9 cellular contexts compared by ENCODE assay signal in the genomic region with DNA sequence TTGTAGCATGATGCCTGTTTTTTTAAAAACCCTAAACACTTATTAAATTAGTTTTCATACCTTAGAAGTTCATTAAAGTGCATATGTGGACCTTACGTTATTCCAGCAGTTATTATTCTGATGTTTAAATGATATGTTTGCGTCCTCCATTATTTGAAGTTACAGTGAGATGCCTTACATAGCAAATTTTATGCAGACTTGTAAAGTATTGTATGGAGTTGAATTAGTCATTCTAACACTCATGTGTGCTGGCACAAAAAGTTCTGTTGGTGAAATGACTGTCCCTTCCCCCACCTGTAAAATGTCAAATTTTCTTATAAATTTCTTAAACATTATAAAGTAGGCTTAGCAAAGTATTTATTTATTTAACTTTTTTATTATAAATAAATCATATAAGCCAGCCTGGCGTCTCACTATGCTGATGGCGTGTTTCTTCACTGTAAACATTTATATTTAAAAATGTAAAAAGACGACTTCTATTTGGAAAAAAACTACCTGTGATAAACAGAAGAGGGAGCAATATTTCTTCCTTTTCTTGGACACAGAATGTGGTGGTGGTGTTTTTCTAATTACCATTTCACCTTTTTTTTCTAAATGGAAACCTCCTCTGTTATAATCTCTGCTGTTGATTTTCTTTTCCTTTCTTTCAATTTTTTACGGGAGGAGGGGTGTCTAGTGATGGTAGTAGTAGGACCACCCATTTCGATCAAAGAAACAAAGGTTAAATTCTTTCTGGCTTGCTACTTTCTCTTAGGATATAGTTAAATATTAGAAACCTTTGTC.
DNase-seq lines count a peak whose midpoint lies in the region; ATAC-seq, FAIRE-seq and TF ChIP-seq lines count a peak whose summit lies in the region.
"Had no signal": no experiment of that assay in that cellular context is flagged by ENCODE, and none has a peak within 500 bp of the region (broad histone marks: within the 10 kb centered on the region; RNA-seq: fewer than 3 reads in every experiment).

No MANE protein-coding gene starts in this region.

- intact Hi-C loops in K562 (cut with micrococcal nuclease) (no loop called here), adrenal gland (cut with DNase I) (no loop called here)

- H3K9ac ChIP-seq in K562 (ENCODE audit: insufficient read depth in 1 of 2, low read depth in 2 of 2, low read length in 2 of 2), result no peak overlapping the region

- CTCF ChIA-PET in K562 (lab: Yijun Ruan, JAX; ENCODE audit: low intra/inter-chr PET ratio), result no interaction called here

- H3K4me2 ChIP-seq in K562 (ENCODE audit: insufficient read depth, low read length), result no peak overlapping the region

- in situ Hi-C loops in K562 (cut with MboI), result no loop called here

- no peaks in the 10 kb centered on the region for H3K9me3 ChIP-seq in K562 (replicated peaks; ENCODE audit: control insufficient read depth, insufficient read depth, low read depth, low read length)
- no peaks in the 10 kb centered on the region for H3K9me3 ChIP-seq in mesodermal cell (ENCODE audit: control insufficient read depth, low read length)
- H3K9me3 ChIP-seq in adrenal gland (replicated peaks in 1 of 3), result no peaks in the 10 kb centered on the region

- BruUV-seq in K562 (replicated peaks; lab: Mats Ljungman, UMichigan), result no TSS peak

- peak in 2 of 3 experiments; percentile 3 to 34; a peak in 3 of 6 replicates for TF ChIP-seq CTCF in K562 (IDR thresholded peaks at IDR 0.05 in 2 of 3, conservative IDR thresholded peaks at IDR 0.05 in 1 of 3; ENCODE audit: insufficient read depth in 2 of 3, low read depth in 1 of 3, low read length in 3 of 3)
- peak in 1 of 6 experiments; percentile 21 for TF ChIP-seq CTCF in adrenal gland (IDR thresholded peaks at IDR 0.05)

- peak; percentile 17 for DNase-seq in COLO829 (ENCODE audit: low spot score)
- DNase-seq in LHCN-M2 (ENCODE audit: low read depth), result peak; percentile 48
- peak in 1 of 4 experiments; percentile 4 for DNase-seq in K562 (ENCODE audit: extremely low read depth in 1 of 4, low spot score in 3 of 4)
- no peak for DNase-seq in adrenal gland
- no peak for DNase-seq in stimulated activated CD4-positive, alpha-beta T cell treated with anti-CD3 and anti-CD28 coated beads, Interleukin-2, amount 100 ng/mL, for 24 hours
- no peak for DNase-seq in activated naive CD4-positive, alpha-beta T cell treated with anti-CD3 and anti-CD28 coated beads, Interleukin-2, amount 50 U/mL, for 72 hours (ENCODE audit: low spot score in 2 of 2)
- DNase-seq: activated naive CD4-positive, alpha-beta T cell treated with anti-CD3 and anti-CD28 coated beads, Interleukin-2, amount 10 ng/mL, durations not matched to agents 7 days and 5 days had no signal

- H3K36me3 Mint-ChIP-seq in activated naive CD4-positive, alpha-beta T cell treated with anti-CD3 and anti-CD28 coated beads, Interleukin-2, amount 50 U/mL, for 72 hours, result no peaks in the 10 kb centered on the region
- H3K36me3 Mint-ChIP-seq: activated naive CD4-positive, alpha-beta T cell treated with anti-CD3 and anti-CD28 coated beads, Interleukin-2, amount 10 ng/mL, durations not matched to agents 7 days and 5 days had no signal

- TF ChIP-seq EP300 in K562 (IDR thresholded peaks at IDR 0.05; ENCODE audit: low read length), result no peak

- H4K20me1 ChIP-seq in K562 (replicated peaks; ENCODE audit: control insufficient read depth, insufficient read depth, low read length), result no peaks in the 10 kb centered on the region

- 2% methylated on average over 7 of the region's 7 CpGs for WGBS in K562 (ENCODE audit: insufficient coverage, low coverage, missing lambda C conversion rate)
- WGBS in mesodermal cell (ENCODE audit: insufficient coverage in 2 of 2), 2 experiments, result no CpG with 5 or more reads among the region's 7 CpGs
- 57 to 63% (median 60%) methylated on average over 7 of the region's 7 CpGs for WGBS in adrenal gland, 4 donors

- H3K27me3 ChIP-seq in K562 (ENCODE audit: control insufficient read depth in 2 of 2, insufficient read depth in 2 of 2, low read length in 2 of 2) (no peaks in the 10 kb centered on the region), adrenal gland (no peaks in the 10 kb centered on the region)

- no peak for ATAC-seq in K562
- no peak for ATAC-seq in GM19397 (IDR thresholded peaks at IDR 0.05; ENCODE audit: unreplicated experiment)
- ATAC-seq in activated naive CD4-positive, alpha-beta T cell treated with anti-CD3 and anti-CD28 coated beads, Interleukin-2, amount 50 U/mL, for 72 hours, result no peak

- POLR2A ChIA-PET in K562 (lab: Yijun Ruan, JAX), result no interaction called here

- no peaks in the 10 kb centered on the region for H3K9me1 ChIP-seq in K562 (ENCODE audit: control insufficient read depth, insufficient read depth, low read length)

- H3K27ac ChIP-seq in K562 (ENCODE audit: extremely low read depth, low read depth, low read length), result no peak overlapping the region
- H3K27ac ChIP-seq in mesodermal cell (ENCODE audit: low read depth, low read length, severe bottlenecking), result peak overlapping the region; percentile 64
- no peak overlapping the region for H3K27ac ChIP-seq in adrenal gland

- no peak for FAIRE-seq in K562 (lab: Jason Lieb, UNC)

- no peaks in the 10 kb centered on the region for H3K4me1 ChIP-seq in K562 (replicated peaks in 1 of 2; ENCODE audit: control insufficient read depth in 2 of 2, insufficient read depth in 2 of 2, low read length in 2 of 2)
- no peaks in the 10 kb centered on the region for H3K4me1 ChIP-seq in mesodermal cell (ENCODE audit: control insufficient read depth, insufficient read depth, low read length, poor library complexity, severe bottlenecking)
- no peaks in the 10 kb centered on the region for H3K4me1 ChIP-seq in adrenal gland (replicated peaks in 1 of 2)

- H3K36me3 ChIP-seq in K562 (ENCODE audit: control insufficient read depth, insufficient read depth, low read length), result no peaks in the 10 kb centered on the region
- no peaks in the 10 kb centered on the region for H3K36me3 ChIP-seq in mesodermal cell (ENCODE audit: control insufficient read depth, insufficient read depth, low read length)
- H3K36me3 ChIP-seq in adrenal gland (replicated peaks in 1 of 2), result no peaks in the 10 kb centered on the region

- H3K9me3 Mint-ChIP-seq in activated naive CD4-positive, alpha-beta T cell treated with anti-CD3 and anti-CD28 coated beads, Interleukin-2, amount 50 U/mL, for 72 hours, result no peaks in the 10 kb centered on the region
- H3K9me3 Mint-ChIP-seq: activated naive CD4-positive, alpha-beta T cell treated with anti-CD3 and anti-CD28 coated beads, Interleukin-2, amount 10 ng/mL, durations not matched to agents 7 days and 5 days had no signal

- TF ChIP-seq POLR2A in K562 (conservative IDR thresholded peaks at IDR 0.05) (no peak), adrenal gland (IDR thresholded peaks at IDR 0.05) (no peak)

- H3K27ac Mint-ChIP-seq in activated naive CD4-positive, alpha-beta T cell treated with anti-CD3 and anti-CD28 coated beads, Interleukin-2, amount 50 U/mL, for 72 hours, result no peak overlapping the region
- H3K27ac Mint-ChIP-seq: activated naive CD4-positive, alpha-beta T cell treated with anti-CD3 and anti-CD28 coated beads, Interleukin-2, amount 10 ng/mL, durations not matched to agents 7 days and 5 days had no signal

- no peak overlapping the region for H2AFZ ChIP-seq in K562 (ENCODE audit: low read depth, low read length)

- H3K4me3 ChIP-seq in K562 (no peak overlapping the region), mesodermal cell (ENCODE audit: extremely low read depth, insufficient read depth, low read length, poor library complexity, severe bottlenecking) (no peak overlapping the region), adrenal gland (no peak overlapping the region)

- no peaks in the 10 kb centered on the region for H3K79me2 ChIP-seq in K562 (ENCODE audit: control insufficient read depth, insufficient read depth, low read length)

- TF ChIP-seq RAD21 in K562 (CRISPR knock-in tag; conservative IDR thresholded peaks at IDR 0.05 in 1 of 2, IDR thresholded peaks at IDR 0.05 in 1 of 2), result peak; percentile 30 to 46; a peak in 3 of 4 replicates

TF ChIP-seq in K562, 482 proteins besides CTCF, POLR2A, EP300 and RAD21 (continues in another document):
- TF ChIP-seq, protein P1, sequence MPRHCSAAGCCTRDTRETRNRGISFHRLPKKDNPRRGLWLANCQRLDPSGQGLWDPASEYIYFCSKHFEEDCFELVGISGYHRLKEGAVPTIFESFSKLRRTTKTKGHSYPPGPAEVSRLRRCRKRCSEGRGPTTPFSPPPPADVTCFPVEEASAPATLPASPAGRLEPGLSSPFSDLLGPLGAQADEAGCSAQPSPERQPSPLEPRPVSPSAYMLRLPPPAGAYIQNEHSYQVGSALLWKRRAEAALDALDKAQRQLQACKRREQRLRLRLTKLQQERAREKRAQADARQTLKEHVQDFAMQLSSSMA (CRISPR knock-in tag; IDR thresholded peaks at IDR 0.05), result no peak
- TF ChIP-seq BRD9 (IDR thresholded peaks at IDR 0.05; ENCODE audit: low read depth, partially characterized antibody) (no peak), NELFE (IDR thresholded peaks at IDR 0.05; ENCODE audit: insufficient read depth, insufficient read length) (no peak)
- TF ChIP-seq, protein P2, sequence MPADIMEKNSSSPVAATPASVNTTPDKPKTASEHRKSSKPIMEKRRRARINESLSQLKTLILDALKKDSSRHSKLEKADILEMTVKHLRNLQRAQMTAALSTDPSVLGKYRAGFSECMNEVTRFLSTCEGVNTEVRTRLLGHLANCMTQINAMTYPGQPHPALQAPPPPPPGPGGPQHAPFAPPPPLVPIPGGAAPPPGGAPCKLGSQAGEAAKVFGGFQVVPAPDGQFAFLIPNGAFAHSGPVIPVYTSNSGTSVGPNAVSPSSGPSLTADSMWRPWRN (IDR thresholded peaks at IDR 0.05; ENCODE audit: low read depth), result no peak

Comparison
In these comparisons a context has a peak if more than half of its experiments do, and no peak if none do; other contexts are left out.
1. DNase-seq: peak in COLO829 (single experiment) and LHCN-M2 (single experiment); none in adrenal gland (0 of 7), stimulated activated CD4-positive, alpha-beta T cell treated with anti-CD3 and anti-CD28 coated beads, Interleukin-2, amount 100 ng/mL, for 24 hours (0 of 2) and activated naive CD4-positive, alpha-beta T cell treated with anti-CD3 and anti-CD28 coated beads, Interleukin-2, amount 50 U/mL, for 72 hours (0 of 2).